Comparison of ENCODE assay signal across 20 cellular contexts in genomic region chr7:29208410-29209250, GRCh38. TPM values are rescaled to one million over a fixed set of nuclear protein-coding genes. Genes with fewer than 3 reads are reported as not detected.
A peak's percentile ranks its signal among the peaks of the same experiment; 100 is the strongest.
DNase-seq lines count a peak whose midpoint lies in the region; ATAC-seq, FAIRE-seq and TF ChIP-seq lines count a peak whose summit lies in the region.
"Had no signal": no experiment of that assay in that cellular context is flagged by ENCODE, and none has a peak within 500 bp of the region (broad histone marks: within the 10 kb centered on the region; RNA-seq: fewer than 3 reads in every experiment).

No MANE protein-coding gene starts in this region.

- no peaks in the 10 kb centered on the region for H3K9me3 Mint-ChIP-seq in CD8-positive, alpha-beta T cell
- H3K9me3 Mint-ChIP-seq in nephron progenitor cell, result no peaks in the 10 kb centered on the region

- peaks cover 10% of the 10 kb centered on the region for H3K4me1 ChIP-seq in CD8-positive, alpha-beta T cell (ENCODE audit: insufficient read depth, low read length)
- H3K4me1 ChIP-seq: breast epithelium had no signal

- no peaks in the 10 kb centered on the region for H3K36me3 ChIP-seq in CD8-positive, alpha-beta T cell (ENCODE audit: insufficient read depth, low read length)
- H3K36me3 ChIP-seq in bronchial epithelial cell (ENCODE audit: control insufficient read depth, insufficient read depth, low read length), result no peaks in the 10 kb centered on the region
- H3K36me3 ChIP-seq: breast epithelium, spleen, suprapubic skin had no signal

- H3K4me3 ChIP-seq in CD8-positive, alpha-beta T cell (ENCODE audit: low read depth, low read length), result no peak overlapping the region
- H3K4me3 ChIP-seq in bronchial epithelial cell (ENCODE audit: low read depth, low read length), result no peak overlapping the region
- H3K4me3 ChIP-seq: breast epithelium, dorsolateral prefrontal cortex, spleen, suprapubic skin had no signal

- CTCF ChIA-PET in CD8-positive, alpha-beta T cell (lab: Charles Lee), result no interaction called here

- H3K36me3 Mint-ChIP-seq in CD8-positive, alpha-beta T cell, result no peaks in the 10 kb centered on the region
- H3K36me3 Mint-ChIP-seq in nephron progenitor cell (ENCODE audit: low read depth), result no peaks in the 10 kb centered on the region

- DNase-seq in CD8-positive, alpha-beta T cell, result no peak
- peak; percentile 3 for DNase-seq in HT1080 (ENCODE audit: low read depth)
- no peak for DNase-seq in bronchial epithelial cell (ENCODE audit: low read depth)
- no peak for DNase-seq in nephron progenitor cell
- no peak for DNase-seq in urothelium cell line (ENCODE audit: low spot score)
- DNase-seq in activated CD4-positive, CD25-positive, alpha-beta regulatory T cell (lab: John Stamatoyannopoulos, UW), result no peak
- DNase-seq in central memory CD4-positive, alpha-beta T cell, result no peak
- DNase-seq: activated CD8-positive, alpha-beta memory T cell treated with anti-CD3 and anti-CD28 coated beads for 24 hours; dorsolateral prefrontal cortex; NCI-H146; NCI-H2227 treated with DMSO at 0.1 percent for 48 hours; NK-92 treated with Interleukin-12 subunit alpha and Interleukin-12 subunit beta, amount 100 ng/mL, for 24 hours; SK-N-SH; spleen had no signal

- no peak overlapping the region for H3K4me3 Mint-ChIP-seq in CD8-positive, alpha-beta T cell
- no peak overlapping the region for H3K4me3 Mint-ChIP-seq in nephron progenitor cell

- H3K27ac ChIP-seq in CD8-positive, alpha-beta T cell (ENCODE audit: low read depth, low read length), result no peak overlapping the region
- H3K27ac ChIP-seq: spleen, suprapubic skin had no signal

- TF ChIP-seq CTCF in CD8-positive, alpha-beta T cell (IDR thresholded peaks at IDR 0.05), result no peak
- TF ChIP-seq CTCF in bronchial epithelial cell (IDR thresholded peaks at IDR 0.05; ENCODE audit: insufficient read depth, low read length, severe bottlenecking), result no peak
- TF ChIP-seq CTCF in nephron progenitor cell (IDR thresholded peaks at IDR 0.05), result no peak

- peak; percentile 59 for ATAC-seq in CD8-positive, alpha-beta T cell
- ATAC-seq in HG02678 (IDR thresholded peaks at IDR 0.05; ENCODE audit: unreplicated experiment), result no peak
- ATAC-seq: activated CD4-positive, CD25-positive, alpha-beta regulatory T cell treated with anti-CD3 and anti-CD28 coated beads, Interleukin-2, amount 50 U/mL, for 24 hours had no signal

- POLR2A ChIA-PET in CD8-positive, alpha-beta T cell (lab: Charles Lee), result no interaction called here

- no peak overlapping the region for H3K27ac Mint-ChIP-seq in CD8-positive, alpha-beta T cell
- H3K27ac Mint-ChIP-seq in nephron progenitor cell, result peak overlapping the region; percentile 52

- no peaks in the 10 kb centered on the region for H3K9me3 ChIP-seq in CD8-positive, alpha-beta T cell (ENCODE audit: low read length)
- H3K9me3 ChIP-seq: breast epithelium, SK-N-SH, spleen, suprapubic skin had no signal

- intact Hi-C loops in CD8-positive, alpha-beta T cell (cut with DNase I, micrococcal nuclease), result no loop called here

- H3K4me1 Mint-ChIP-seq in CD8-positive, alpha-beta T cell (ENCODE audit: low read depth), result peaks cover 24% of the 10 kb centered on the region
- H3K4me1 Mint-ChIP-seq in nephron progenitor cell, result peaks cover 18% of the 10 kb centered on the region

- H3K27me3 ChIP-seq in CD8-positive, alpha-beta T cell (ENCODE audit: insufficient read depth, low read length), result no peaks in the 10 kb centered on the region
- no peaks in the 10 kb centered on the region for H3K27me3 ChIP-seq in bronchial epithelial cell (ENCODE audit: control insufficient read depth, insufficient read depth, low read length)
- H3K27me3 ChIP-seq: breast epithelium, dorsolateral prefrontal cortex, spleen, suprapubic skin had no signal

- no peaks in the 10 kb centered on the region for H3K27me3 Mint-ChIP-seq in CD8-positive, alpha-beta T cell (ENCODE audit: low read depth)
- H3K27me3 Mint-ChIP-seq in nephron progenitor cell (ENCODE audit: low read depth, poor library complexity), result peaks cover 12% of the 10 kb centered on the region

- FAIRE-seq in bronchial epithelial cell (lab: Jason Lieb, UNC), result peak; percentile 93
- FAIRE-seq in urothelium cell line (lab: Jason Lieb, UNC), result no peak
- FAIRE-seq: frontal cortex had no signal

RNA-seq across cellular contexts. Expression of gene CHN2, which starts 14.1 kb away (rescaled TPM):
- total RNA-seq in CD8-positive, alpha-beta T cell, result 10 to 100 TPM in 1 of 2 experiments, 1 to 10 TPM in 1; 9.9 to 10.3 TPM
- not detected in 2 replicates for total RNA-seq in HT1080 (2014; rRNA removed; shearing (Covaris generic))
- polyA plus RNA-seq in HT1080 (2015; cell fraction: cytosol; rRNA removed), result not detected in 2 replicates
- not detected in 2 replicates for polyA plus RNA-seq in HT1080 (2015; cell fraction: nucleus; rRNA removed)
- 0.53 TPM in 1 of 2 replicates, not detected in the other for total RNA-seq in bronchial epithelial cell
- total RNA-seq: M059J had no signal
